In the genomic region with DNA sequence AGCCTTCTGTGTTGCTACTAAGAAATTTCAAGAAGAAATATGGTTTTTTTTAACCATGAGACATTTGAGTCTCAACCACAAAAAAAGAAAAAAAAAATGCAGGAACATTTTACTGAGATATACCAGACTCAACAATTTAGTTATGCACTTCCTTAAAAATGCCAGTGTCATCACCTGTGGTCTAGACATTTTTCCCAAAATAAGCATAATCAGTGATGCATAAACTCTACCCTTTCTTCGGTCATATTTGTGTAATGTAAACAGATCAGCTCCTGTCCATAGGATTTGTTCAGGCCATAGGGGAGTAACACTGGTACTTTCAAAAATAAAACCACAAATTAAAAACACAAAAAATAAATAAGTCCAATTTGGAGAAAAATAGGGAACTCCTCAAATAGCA, we compare ENCODE assay signal across 15 cellular contexts.
DNase-seq lines count a peak whose midpoint lies in the region; ATAC-seq and TF ChIP-seq lines count a peak whose summit lies in the region.
"Had no signal": no experiment of that assay in that cellular context is flagged by ENCODE, and none has a peak within 500 bp of the region (broad histone marks: within the 10 kb centered on the region; RNA-seq: fewer than 3 reads in every experiment).

No MANE protein-coding gene starts in this region.

- TF ChIP-seq POLR2A in GM18505 (IDR thresholded peaks at IDR 0.05; ENCODE audit: borderline replicate concordance, extremely low read depth, insufficient read depth, insufficient read length) = no peak

- DNase-seq in EL (peak; percentile 55), MV-4-11 (lab: John Stamatoyannopoulos, UW) (peak; percentile 72), astrocyte of the hippocampus (ENCODE audit: low read depth, low spot score) (peak; percentile 26), non-pigmented ciliary epithelial cell (ENCODE audit: low read depth) (peak; percentile 81), right cardiac atrium (no peak), globus pallidus (ENCODE audit: low spot score) (no peak), NCI-H82 treated with DMSO at 0.1 percent for 48 hours (lab: John Stamatoyannopoulos, UW; ENCODE audit: unreplicated experiment) (no peak)
- DNase-seq: activated CD4-positive, alpha-beta T cell treated with anti-CD3 and anti-CD28 coated beads, Interleukin-2, amount 10 ng/mL, durations not matched to agents 7 days and 5 days; activated effector memory CD4-positive, alpha-beta T cell treated with anti-CD3 and anti-CD28 coated beads, Interleukin-2, amount 50 U/mL, for 16 hours; CD8-positive, alpha-beta memory T cell; hypothalamus; NCI-H2081; sigmoid colon had no signal

- no peak for ATAC-seq in GM18505 (IDR thresholded peaks at IDR 0.05; ENCODE audit: unreplicated experiment)
- no peak for ATAC-seq in right cardiac atrium

- H3K4me3 ChIP-seq in right cardiac atrium (ENCODE audit: low read length) = no peak overlapping the region
- H3K4me3 ChIP-seq: sigmoid colon, suprapubic skin had no signal

- H3K27me3 ChIP-seq in right cardiac atrium (ENCODE audit: control insufficient read depth, insufficient read depth) = no peaks in the 10 kb centered on the region
- H3K27me3 ChIP-seq: sigmoid colon, suprapubic skin had no signal

- H3K4me1 ChIP-seq in right cardiac atrium (ENCODE audit: control insufficient read depth, insufficient read depth, low read length) = no peaks in the 10 kb centered on the region

- no peaks in the 10 kb centered on the region for H3K9me3 ChIP-seq in right cardiac atrium (ENCODE audit: control insufficient read depth, low read length)
- H3K9me3 ChIP-seq: sigmoid colon, suprapubic skin had no signal

- no peak overlapping the region for H3K27ac ChIP-seq in right cardiac atrium (ENCODE audit: low read length)
- H3K27ac ChIP-seq: suprapubic skin had no signal

- intact Hi-C loops in right cardiac atrium (cut with DNase I) = no loop called here

- WGBS in right cardiac atrium = 81% methylated on average over 1 of the region's 1 CpG

Comparison
In these comparisons a context has a peak if more than half of its experiments do, and no peak if none do; other contexts are left out.
1. DNase-seq: peak in EL (single experiment), MV-4-11 (single experiment), astrocyte of the hippocampus (single experiment) and non-pigmented ciliary epithelial cell (single experiment); none in right cardiac atrium (0 of 3), globus pallidus (single experiment) and NCI-H82 treated with DMSO at 0.1 percent for 48 hours (single experiment).